ENCODE assay signal across 36 cellular contexts in genomic region chr4:22532896-22533295, GRCh38.
"Had no signal": no experiment of that assay in that cellular context is flagged by ENCODE, and none has a peak within 500 bp of the region (broad histone marks: within the 10 kb centered on the region; RNA-seq: fewer than 3 reads in every experiment).

No MANE protein-coding gene starts in this region.

- H3K27ac ChIP-seq: adrenal gland, body of pancreas, esophagus muscularis mucosa, gastroesophageal sphincter, heart right ventricle, VCaP had no signal

- H3K36me3 ChIP-seq: adrenal gland, esophagus muscularis mucosa, gastroesophageal sphincter, heart right ventricle had no signal

- H3K4me1 ChIP-seq: adrenal gland, body of pancreas, heart right ventricle had no signal

- DNase-seq: activated CD4-positive, alpha-beta T cell treated with anti-CD3 and anti-CD28 coated beads for 1 hour; activated CD4-positive, alpha-beta T cell treated with anti-CD3 and anti-CD28 coated beads for 4 hours; activated CD4-positive, alpha-beta T cell treated with anti-CD3 and anti-CD28 coated beads, Interleukin-2, amount 10 ng/mL, durations not matched to agents 7 days and 5 days; activated CD4-positive, alpha-beta T cell treated with anti-CD3 and anti-CD28 coated beads, Interleukin-2, amount 50 U/mL, for 4 hours; activated CD8-positive, alpha-beta memory T cell treated with anti-CD3 and anti-CD28 coated beads, Interleukin-2, amount 10 ng/mL, durations not matched to agents 7 days and 5 days; activated CD8-positive, alpha-beta memory T cell treated with anti-CD3 and anti-CD28 coated beads, Interleukin-2, amount 50 U/mL, for 4 hours; activated CD8-positive, alpha-beta T cell treated with anti-CD3 and anti-CD28 coated beads, Interleukin-2, amount 10 ng/mL, durations not matched to agents 7 days and 5 days; activated effector memory CD4-positive, alpha-beta T cell treated with anti-CD3 and anti-CD28 coated beads, Interleukin-2, amount 50 U/mL, for 16 hours; activated naive CD4-positive, alpha-beta T cell treated with anti-CD3 and anti-CD28 coated beads for 36 hours; activated naive CD8-positive, alpha-beta T cell treated with anti-CD3 and anti-CD28 coated beads for 36 hours; activated naive CD8-positive, alpha-beta T cell treated with anti-CD3 and anti-CD28 coated beads, Interleukin-2, amount 50 U/mL, for 24 hours; activated T-cell treated with anti-CD3 and anti-CD28 coated beads, Interleukin-2, amount 50 U/mL, for 1 hour; activated T-cell treated with anti-CD3 and anti-CD28 coated beads, Interleukin-2, amount 50 U/mL, for 48 hours; adrenal gland; amygdala; aorta; body of pancreas; cortex of kidney; dermis blood vessel endothelial cell; effector CD4-positive, alpha-beta T cell; effector memory CD8-positive, alpha-beta T cell; foreskin melanocyte; T-helper 1 cell; T-helper 17 cell; T1000 had no signal

- FAIRE-seq: colon had no signal

- H3K4me1 Mint-ChIP-seq: activated CD4-positive, alpha-beta T cell treated with anti-CD3 and anti-CD28 coated beads, Interleukin-2, amount 10 ng/mL, durations not matched to agents 7 days and 5 days; activated CD8-positive, alpha-beta memory T cell treated with anti-CD3 and anti-CD28 coated beads, Interleukin-2, amount 10 ng/mL, durations not matched to agents 7 days and 5 days; activated naive CD4-positive, alpha-beta T cell treated with anti-CD3 and anti-CD28 coated beads, Interleukin-2, amount 50 U/mL, for 24 hours; activated naive CD8-positive, alpha-beta T cell treated with anti-CD3 and anti-CD28 coated beads for 36 hours; activated naive CD8-positive, alpha-beta T cell treated with anti-CD3 and anti-CD28 coated beads, Interleukin-2, amount 50 U/mL, for 24 hours; central memory CD8-positive, alpha-beta T cell; T-helper 17 cell; WTC11 had no signal

- H3K27me3 Mint-ChIP-seq: activated CD4-positive, alpha-beta T cell treated with anti-CD3 and anti-CD28 coated beads, Interleukin-2, amount 10 ng/mL, durations not matched to agents 7 days and 5 days; activated CD8-positive, alpha-beta memory T cell treated with anti-CD3 and anti-CD28 coated beads, Interleukin-2, amount 10 ng/mL, durations not matched to agents 7 days and 5 days; activated naive CD4-positive, alpha-beta T cell treated with anti-CD3 and anti-CD28 coated beads, Interleukin-2, amount 50 U/mL, for 24 hours; activated naive CD8-positive, alpha-beta T cell treated with anti-CD3 and anti-CD28 coated beads, Interleukin-2, amount 50 U/mL, for 24 hours; central memory CD8-positive, alpha-beta T cell; effector memory CD8-positive, alpha-beta T cell; T-helper 17 cell had no signal

- H3K27ac Mint-ChIP-seq: activated CD4-positive, alpha-beta T cell treated with anti-CD3 and anti-CD28 coated beads, Interleukin-2, amount 10 ng/mL, durations not matched to agents 7 days and 5 days; activated CD8-positive, alpha-beta memory T cell treated with anti-CD3 and anti-CD28 coated beads, Interleukin-2, amount 10 ng/mL, durations not matched to agents 7 days and 5 days; activated CD8-positive, alpha-beta T cell treated with anti-CD3 and anti-CD28 coated beads, Interleukin-2, amount 10 ng/mL, durations not matched to agents 7 days and 5 days; activated naive CD4-positive, alpha-beta T cell treated with anti-CD3 and anti-CD28 coated beads for 36 hours; activated naive CD4-positive, alpha-beta T cell treated with anti-CD3 and anti-CD28 coated beads, Interleukin-2, amount 50 U/mL, for 24 hours; activated naive CD8-positive, alpha-beta T cell treated with anti-CD3 and anti-CD28 coated beads for 36 hours; activated naive CD8-positive, alpha-beta T cell treated with anti-CD3 and anti-CD28 coated beads, Interleukin-2, amount 50 U/mL, for 24 hours; activated T-helper 1 cell treated with anti-CD3 and anti-CD28 coated beads, Interleukin-12 subunit alpha, Interleukin-12 subunit beta, Interleukin-2, Interleukin-4 antibody, amounts not matched to agents 30 ng/mL and 10 ng/mL and 1 ng/mL, durations not matched to agents 14 hours and 24 hours and 36 hours; activated T-helper 2 cell treated with anti-CD3 and anti-CD28 coated beads, Interferon-gamma antibody, Interleukin-2, Interleukin-4, amounts not matched to agents 10 μg/mL and 5 μg/mL and 100 μg/mL, durations not matched to agents 14 hours and 24 hours and 36 hours; effector memory CD8-positive, alpha-beta T cell; T-helper 17 cell; T-helper 2 cell treated with Interferon-gamma antibody and Interleukin-4, amounts not matched to agents 5 μg/mL and 100 μg/mL, for 36 hours; WTC11 had no signal

- ATAC-seq: activated CD8-positive, alpha-beta memory T cell treated with anti-CD3 and anti-CD28 coated beads, Interleukin-2, amount 10 ng/mL, durations not matched to agents 7 days and 5 days; activated CD8-positive, alpha-beta T cell treated with anti-CD3 and anti-CD28 coated beads, Interleukin-2, amount 10 ng/mL, durations not matched to agents 7 days and 5 days; activated naive CD8-positive, alpha-beta T cell treated with anti-CD3 and anti-CD28 coated beads, Interleukin-2, amount 50 U/mL, for 24 hours; body of pancreas; effector memory CD8-positive, alpha-beta T cell; gastroesophageal sphincter; T-helper 17 cell; WTC11 had no signal

- H3K9me3 ChIP-seq: body of pancreas had no signal

- H3K4me3 Mint-ChIP-seq: activated CD4-positive, alpha-beta T cell treated with anti-CD3 and anti-CD28 coated beads, Interleukin-2, amount 10 ng/mL, durations not matched to agents 7 days and 5 days; activated CD8-positive, alpha-beta memory T cell treated with anti-CD3 and anti-CD28 coated beads, Interleukin-2, amount 10 ng/mL, durations not matched to agents 7 days and 5 days; activated CD8-positive, alpha-beta T cell treated with anti-CD3 and anti-CD28 coated beads, Interleukin-2, amount 10 ng/mL, durations not matched to agents 7 days and 5 days; activated naive CD4-positive, alpha-beta T cell treated with anti-CD3 and anti-CD28 coated beads for 36 hours; activated naive CD4-positive, alpha-beta T cell treated with anti-CD3 and anti-CD28 coated beads, Interleukin-2, amount 50 U/mL, for 24 hours; activated naive CD8-positive, alpha-beta T cell treated with anti-CD3 and anti-CD28 coated beads for 36 hours; activated naive CD8-positive, alpha-beta T cell treated with anti-CD3 and anti-CD28 coated beads, Interleukin-2, amount 50 U/mL, for 24 hours; activated T-helper 1 cell treated with anti-CD3 and anti-CD28 coated beads, Interleukin-12 subunit alpha, Interleukin-12 subunit beta, Interleukin-2, Interleukin-4 antibody, amounts not matched to agents 30 ng/mL and 10 ng/mL and 1 ng/mL, durations not matched to agents 14 hours and 24 hours and 36 hours; central memory CD8-positive, alpha-beta T cell; effector memory CD8-positive, alpha-beta T cell; T-helper 17 cell; T-helper 2 cell treated with Interferon-gamma antibody and Interleukin-4, amounts not matched to agents 5 μg/mL and 100 μg/mL, for 36 hours; WTC11 had no signal

- H3K4me3 ChIP-seq: adrenal gland, body of pancreas, esophagus muscularis mucosa, gastroesophageal sphincter, heart right ventricle had no signal

- H3K27me3 ChIP-seq: adrenal gland, body of pancreas, esophagus muscularis mucosa, gastroesophageal sphincter, heart right ventricle had no signal
